Comparison of ENCODE assay signal across 1 cellular context in genomic region chr19:19732579-19733501, GRCh38.
TF ChIP-seq lines count a peak whose summit lies in the region.

Gene ZNF14 (minus strand): TSS chr19:19733112. CDS start chr19:19732958, 154 bp downstream.

TF ChIP-seq in HepG2, 621 proteins besides CTCF, POLR2A, EP300 and RAD21 (continued from another document and continues in another):
- peak; percentile 66 for TF ChIP-seq ZNF574 (CRISPR knock-in tag; IDR thresholded peaks at IDR 0.05)
- peak; percentile 81 for TF ChIP-seq HINFP (CRISPR knock-in tag; IDR thresholded peaks at IDR 0.05; ENCODE audit: low read depth)
- peak; percentile 43 for TF ChIP-seq RFXAP (CRISPR knock-in tag; IDR thresholded peaks at IDR 0.05; ENCODE audit: borderline replicate concordance)
- peak; percentile 71; the same call in 1 of the 2 replicates for TF ChIP-seq DMAP1 (CRISPR knock-in tag; IDR thresholded peaks at IDR 0.05)
- no peak for TF ChIP-seq ZNF264 (CRISPR knock-in tag; IDR thresholded peaks at IDR 0.05)
- TF ChIP-seq ZNF773 (CRISPR knock-in tag; IDR thresholded peaks at IDR 0.05; ENCODE audit: borderline replicate concordance): no peak; the same call in 1 of the 2 replicates
- no peak for TF ChIP-seq NCOR1 (IDR thresholded peaks at IDR 0.05; ENCODE audit: borderline replicate concordance, low read length)
- TF ChIP-seq SRSF4 (IDR thresholded peaks at IDR 0.05; ENCODE audit: low read depth, low read length, poor library complexity, severe bottlenecking): no peak
- TF ChIP-seq KLF13 (CRISPR knock-in tag; IDR thresholded peaks at IDR 0.05): no peak
- peak; percentile 83 for TF ChIP-seq NFYC (CRISPR knock-in tag; IDR thresholded peaks at IDR 0.05)
- TF ChIP-seq U2AF2 (IDR thresholded peaks at IDR 0.05; ENCODE audit: low read depth, low read length): no peak
- TF ChIP-seq DDIT3 (CRISPR knock-in tag; IDR thresholded peaks at IDR 0.05): no peak
- TF ChIP-seq TAF1 (CRISPR knock-in tag; IDR thresholded peaks at IDR 0.05): peak; percentile 89
- no peak for TF ChIP-seq ZNF33A (CRISPR knock-in tag; IDR thresholded peaks at IDR 0.05; ENCODE audit: borderline replicate concordance)
- TF ChIP-seq TCF12 (IDR thresholded peaks at IDR 0.05): no peak
- TF ChIP-seq TCF12 (CRISPR knock-in tag; IDR thresholded peaks at IDR 0.05): no peak
- TF ChIP-seq ZNF674 (CRISPR knock-in tag; IDR thresholded peaks at IDR 0.05; ENCODE audit: low read depth): no peak
- TF ChIP-seq RBM22 (optimal IDR thresholded peaks at IDR 0.05; ENCODE audit: low read length): no peak
- TF ChIP-seq MIXL1 (CRISPR knock-in tag; IDR thresholded peaks at IDR 0.05): peak; percentile 10; the same call in 1 of the 2 replicates
- TF ChIP-seq ZNF850 (CRISPR knock-in tag; conservative IDR thresholded peaks at IDR 0.05): no peak
- TF ChIP-seq AKNA (CRISPR knock-in tag; IDR thresholded peaks at IDR 0.05; ENCODE audit: borderline replicate concordance): 0 out of 2 replicates have a peak, but pooled peaks have one; percentile 50
- TF ChIP-seq ZNF275 (CRISPR knock-in tag; IDR thresholded peaks at IDR 0.05; ENCODE audit: borderline replicate concordance): 0 out of 2 replicates have a peak, but pooled peaks have one; percentile 59
- TF ChIP-seq ZNF547 (CRISPR knock-in tag; IDR thresholded peaks at IDR 0.05): peak; percentile 54; the same call in 1 of the 2 replicates
- peak; percentile 62; the same call in 1 of the 2 replicates for TF ChIP-seq KAT7 (CRISPR knock-in tag; IDR thresholded peaks at IDR 0.05; ENCODE audit: borderline replicate concordance)
- no peak for TF ChIP-seq HNF1B (CRISPR knock-in tag; IDR thresholded peaks at IDR 0.05)
- TF ChIP-seq AGO1 (IDR thresholded peaks at IDR 0.05; ENCODE audit: low read depth, low read length, poor library complexity, severe bottlenecking): no peak
- 0 out of 2 replicates have a peak, but pooled peaks have one; percentile 14 for TF ChIP-seq HCFC1 (IDR thresholded peaks at IDR 0.05; ENCODE audit: low read depth, low read length)
- 0 out of 2 replicates have a peak, but pooled peaks have one; percentile 26 for TF ChIP-seq ZNF230 (CRISPR knock-in tag; IDR thresholded peaks at IDR 0.05)
- TF ChIP-seq SNAPC5 (CRISPR knock-in tag; IDR thresholded peaks at IDR 0.05; ENCODE audit: borderline replicate concordance): no peak; the same call in 1 of the 2 replicates
- TF ChIP-seq CBX1 (IDR thresholded peaks at IDR 0.05; ENCODE audit: low read depth): no peak
- peak; percentile 35; the same call in 1 of the 2 replicates for TF ChIP-seq MXD3 (CRISPR knock-in tag; IDR thresholded peaks at IDR 0.05)
- TF ChIP-seq ATF6 (CRISPR knock-in tag; conservative IDR thresholded peaks at IDR 0.05): no peak
- no peak for TF ChIP-seq ZNF660 (CRISPR knock-in tag; IDR thresholded peaks at IDR 0.05; ENCODE audit: borderline replicate concordance, low read depth)
- TF ChIP-seq PPARG (CRISPR knock-in tag; conservative IDR thresholded peaks at IDR 0.05): no peak
- no peak for TF ChIP-seq MAFK (conservative IDR thresholded peaks at IDR 0.05 in 1 of 2, IDR thresholded peaks at IDR 0.05 in 1 of 2; ENCODE audit: low read length in 2 of 2)
- peak; percentile 93 for TF ChIP-seq POLR2G (IDR thresholded peaks at IDR 0.05; ENCODE audit: low read depth, low read length)
- no peak for TF ChIP-seq ZNF781 (CRISPR knock-in tag; IDR thresholded peaks at IDR 0.05; ENCODE audit: borderline replicate concordance, not compliant biosample characterization)
- peak; percentile 38; the same call in 1 of the 2 replicates for TF ChIP-seq ZNF768 (CRISPR knock-in tag; IDR thresholded peaks at IDR 0.05)
- TF ChIP-seq SKIL (CRISPR knock-in tag; IDR thresholded peaks at IDR 0.05; ENCODE audit: borderline replicate concordance): no peak; the same call in 1 of the 2 replicates
- TF ChIP-seq FOXC1 (CRISPR knock-in tag; IDR thresholded peaks at IDR 0.05; ENCODE audit: borderline replicate concordance): no peak
- no peak for TF ChIP-seq GZF1 (CRISPR knock-in tag; IDR thresholded peaks at IDR 0.05)
- TF ChIP-seq MEIS2 (CRISPR knock-in tag; IDR thresholded peaks at IDR 0.05): no peak; the same call in 1 of the 2 replicates
- TF ChIP-seq ARHGAP35 (CRISPR knock-in tag; IDR thresholded peaks at IDR 0.05; ENCODE audit: borderline replicate concordance): no peak
- no peak for TF ChIP-seq ZFP41 (CRISPR knock-in tag; IDR thresholded peaks at IDR 0.05; ENCODE audit: borderline replicate concordance)
- TF ChIP-seq CERS6 (CRISPR knock-in tag; IDR thresholded peaks at IDR 0.05): no peak
- no peak for TF ChIP-seq RORA (CRISPR knock-in tag; IDR thresholded peaks at IDR 0.05)
